Comparison of ENCODE assay signal across 30 cellular contexts in genomic region chr3:55724407-55724784, GRCh38.
"Had no signal": no experiment of that assay in that cellular context is flagged by ENCODE, and none has a peak within 500 bp of the region (broad histone marks: within the 10 kb centered on the region; RNA-seq: fewer than 3 reads in every experiment).

No MANE protein-coding gene starts in this region.

- H3K9me3 ChIP-seq: colonic mucosa, gastrocnemius medialis, prostate gland, right atrium auricular region, suprapubic skin, tibial artery, upper lobe of right lung, uterus had no signal

- H3K9me3 Mint-ChIP-seq: dendritic cell treated with granulocyte-macrophage colony-stimulating factor and Interleukin-4, amounts not matched to agents 40 ng/mL and 50 ng/mL, for 4 days; endodermal cell; memory B cell; nephron progenitor cell; stimulated activated naive CD8-positive, alpha-beta T cell treated with anti-CD3 and anti-CD28 coated beads, Interleukin-15, amount 100 ng/mL, for 72 hours had no signal

- H3K4me3 Mint-ChIP-seq: dendritic cell treated with granulocyte-macrophage colony-stimulating factor and Interleukin-4, amounts not matched to agents 40 ng/mL and 50 ng/mL, for 4 days; endodermal cell; memory B cell; naive thymus-derived CD4-positive, alpha-beta T cell; nephron progenitor cell; stimulated activated naive CD8-positive, alpha-beta T cell treated with anti-CD3 and anti-CD28 coated beads, Interleukin-15, amount 100 ng/mL, for 72 hours had no signal

- H3K36me3 ChIP-seq: colonic mucosa, gastrocnemius medialis, prostate gland, right atrium auricular region, suprapubic skin, tibial artery, upper lobe of right lung, uterus had no signal

- ATAC-seq: esophagus mucosa; gastrocnemius medialis; left lobe of liver; naive thymus-derived CD4-positive, alpha-beta T cell; sciatic nerve; stimulated activated naive CD8-positive, alpha-beta T cell treated with anti-CD3 and anti-CD28 coated beads, Interleukin-15, amount 100 ng/mL, for 72 hours; upper lobe of right lung had no signal

- DNase-seq: colonic mucosa; effector CD8-positive, alpha-beta T cell; foreskin fibroblast; gastrocnemius medialis; head of caudate nucleus; midbrain; naive thymus-derived CD4-positive, alpha-beta T cell; nephron progenitor cell; nucleus accumbens; stimulated activated CD4-positive, alpha-beta T cell treated with anti-CD3 and anti-CD28 coated beads, Interleukin-12 subunit alpha, Interleukin-12 subunit beta, amount 100 ng/mL, for 4 hours; stimulated activated CD4-positive, alpha-beta T cell treated with anti-CD3 and anti-CD28 coated beads, Interleukin-1b, Interleukin-23, amount 100 ng/mL, for 48 hours; stimulated activated CD4-positive, alpha-beta T cell treated with anti-CD3 and anti-CD28 coated beads, Interleukin-4, amount 100 ng/mL, for 1 hour; stimulated activated CD8-positive, alpha-beta memory T cell treated with anti-CD3 and anti-CD28 coated beads, Interleukin-4, amount 100 ng/mL, for 48 hours; stimulated activated naive CD4-positive, alpha-beta T cell; stimulated activated naive CD8-positive, alpha-beta T cell treated with anti-CD3 and anti-CD28 coated beads, Interleukin-15, amount 100 ng/mL, for 72 hours; tibial artery; upper lobe of right lung; uterus had no signal

- H3K4me3 ChIP-seq: colonic mucosa, gastrocnemius medialis, lung, prostate gland, right atrium auricular region, smooth muscle cell, suprapubic skin, tibial artery, upper lobe of right lung, uterus had no signal

- H3K36me3 Mint-ChIP-seq: memory B cell; naive thymus-derived CD4-positive, alpha-beta T cell had no signal

- H3K27ac Mint-ChIP-seq: dendritic cell treated with granulocyte-macrophage colony-stimulating factor and Interleukin-4, amounts not matched to agents 40 ng/mL and 50 ng/mL, for 4 days; endodermal cell; memory B cell; naive thymus-derived CD4-positive, alpha-beta T cell; nephron progenitor cell; stimulated activated naive CD8-positive, alpha-beta T cell treated with anti-CD3 and anti-CD28 coated beads, Interleukin-15, amount 100 ng/mL, for 72 hours had no signal

- H3K27ac ChIP-seq: colonic mucosa, epithelial cell of prostate, gastrocnemius medialis, prostate gland, right atrium auricular region, suprapubic skin, tibial artery, upper lobe of right lung, uterus had no signal

- H3K27me3 ChIP-seq: colonic mucosa, gastrocnemius medialis, right atrium auricular region, upper lobe of right lung, uterus had no signal

- H3K4me2 ChIP-seq: smooth muscle cell had no signal

- H3K4me1 Mint-ChIP-seq: memory B cell; naive thymus-derived CD4-positive, alpha-beta T cell; stimulated activated naive CD8-positive, alpha-beta T cell treated with anti-CD3 and anti-CD28 coated beads, Interleukin-15, amount 100 ng/mL, for 72 hours had no signal

- H3K4me1 ChIP-seq: colonic mucosa, gastrocnemius medialis, prostate gland, right atrium auricular region, suprapubic skin, tibial artery, upper lobe of right lung had no signal

- H3K27me3 Mint-ChIP-seq: memory B cell had no signal
